ENCODE assay signal across 14 cellular contexts in the genomic region with DNA sequence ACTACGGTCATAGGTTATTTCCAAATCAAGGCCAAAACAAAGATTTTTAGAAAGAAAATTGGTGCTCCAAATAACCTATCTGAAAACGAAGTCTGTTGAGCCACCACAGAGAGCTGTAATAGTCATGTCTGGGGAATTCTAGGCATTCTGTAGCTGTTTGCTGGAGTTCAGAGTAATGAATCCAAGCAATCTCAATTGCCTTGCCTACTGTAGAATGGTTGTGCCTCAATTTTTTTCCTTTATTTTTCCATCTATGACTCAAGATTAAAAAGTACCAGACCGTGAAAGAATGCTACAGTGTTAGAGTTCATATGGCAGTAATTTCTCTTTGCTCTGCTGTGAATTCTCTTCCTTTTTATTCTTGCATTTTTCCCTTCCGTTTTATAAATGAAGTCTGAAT.
A peak's percentile ranks its signal among the peaks of the same experiment; 100 is the strongest.
DNase-seq lines count a peak whose midpoint lies in the region; ATAC-seq and TF ChIP-seq lines count a peak whose summit lies in the region.
"Had no signal": no experiment of that assay in that cellular context is flagged by ENCODE, and none has a peak within 500 bp of the region (broad histone marks: within the 10 kb centered on the region; RNA-seq: fewer than 3 reads in every experiment).

No MANE protein-coding gene starts in this region.

- no peak overlapping the region for H3K4me2 ChIP-seq in mesenchymal stem cell (ENCODE audit: low read length, poor library complexity, severe bottlenecking)

- H3K36me3 ChIP-seq in mesenchymal stem cell (ENCODE audit: control insufficient read depth in 1 of 2, insufficient read depth in 2 of 2, low read depth in 1 of 2, low read length in 2 of 2): no peaks in the 10 kb centered on the region
- H3K36me3 ChIP-seq: BLaER1 treated with 17β-estradiol and CSF1 and Interleukin-3, amounts not matched to agents 10 nM and 100 nM had no signal

- H4K8ac ChIP-seq in mesenchymal stem cell (ENCODE audit: low read length): no peak overlapping the region

- peak; percentile 43 for DNase-seq in AG04450 (ENCODE audit: low read depth, low spot score)
- DNase-seq in M059J (ENCODE audit: low read depth): peak; percentile 92
- DNase-seq in chondrocyte (ENCODE audit: low spot score): no peak
- peak; percentile 73 for DNase-seq in mesenchymal stem cell
- DNase-seq in activated CD4-positive, alpha-beta memory T cell treated with anti-CD3 and anti-CD28 coated beads, Interleukin-2, amount 10 ng/mL, durations not matched to agents 7 days and 5 days: no peak
- no peak for DNase-seq in activated CD8-positive, alpha-beta T cell treated with anti-CD3 and anti-CD28 coated beads for 36 hours
- DNase-seq in NK-92 (lab: John Stamatoyannopoulos, UW; ENCODE audit: unreplicated experiment): no peak
- DNase-seq: activated CD4-positive, alpha-beta T cell treated with anti-CD3 and anti-CD28 coated beads for 36 hours; activated naive CD4-positive, alpha-beta T cell treated with Interleukin-2 at 50 U/mL for 16 hours; NCI-H2107; Right ventricle myocardium superior had no signal

- H2BK12ac ChIP-seq in mesenchymal stem cell (ENCODE audit: low read length in 2 of 2): no peak overlapping the region

- H2AK5ac ChIP-seq in mesenchymal stem cell (ENCODE audit: low read length, severe bottlenecking): no peak overlapping the region

- intact Hi-C loops in activated CD8-positive, alpha-beta T cell treated with anti-CD3 and anti-CD28 coated beads for 36 hours (cut with micrococcal nuclease): no loop called here

- H4K91ac ChIP-seq in mesenchymal stem cell (ENCODE audit: low read length): no peak overlapping the region

- H3K27ac ChIP-seq in AG04450 (ENCODE audit: low read depth, low read length) (no peak overlapping the region), mesenchymal stem cell (ENCODE audit: low read length, poor library complexity, severe bottlenecking) (peak overlapping the region; percentile 98)

- peaks cover 29% of the 10 kb centered on the region for H3K4me1 Mint-ChIP-seq in chondrocyte (ENCODE audit: low read depth)
- no peaks in the 10 kb centered on the region for H3K4me1 Mint-ChIP-seq in activated CD4-positive, alpha-beta memory T cell treated with anti-CD3 and anti-CD28 coated beads, Interleukin-2, amount 10 ng/mL, durations not matched to agents 7 days and 5 days
- no peaks in the 10 kb centered on the region for H3K4me1 Mint-ChIP-seq in activated CD8-positive, alpha-beta T cell treated with anti-CD3 and anti-CD28 coated beads for 36 hours (ENCODE audit: low read depth)
- H3K4me1 Mint-ChIP-seq: activated CD4-positive, alpha-beta T cell treated with anti-CD3 and anti-CD28 coated beads for 36 hours had no signal

- H3K23ac ChIP-seq in mesenchymal stem cell (ENCODE audit: low read length in 2 of 2): no peak overlapping the region

- H3K4me3 Mint-ChIP-seq in chondrocyte (ENCODE audit: unreplicated experiment): peak overlapping the region; percentile 34
- H3K4me3 Mint-ChIP-seq in activated CD4-positive, alpha-beta memory T cell treated with anti-CD3 and anti-CD28 coated beads, Interleukin-2, amount 10 ng/mL, durations not matched to agents 7 days and 5 days: no peak overlapping the region
- H3K4me3 Mint-ChIP-seq in activated CD8-positive, alpha-beta T cell treated with anti-CD3 and anti-CD28 coated beads for 36 hours: no peak overlapping the region
- H3K4me3 Mint-ChIP-seq: activated CD4-positive, alpha-beta T cell treated with anti-CD3 and anti-CD28 coated beads for 36 hours had no signal

- peak overlapping the region; percentile 91 for H3K27ac Mint-ChIP-seq in chondrocyte (ENCODE audit: unreplicated experiment)
- no peak overlapping the region for H3K27ac Mint-ChIP-seq in activated CD4-positive, alpha-beta memory T cell treated with anti-CD3 and anti-CD28 coated beads, Interleukin-2, amount 10 ng/mL, durations not matched to agents 7 days and 5 days
- H3K27ac Mint-ChIP-seq in activated CD8-positive, alpha-beta T cell treated with anti-CD3 and anti-CD28 coated beads for 36 hours: no peak overlapping the region
- H3K27ac Mint-ChIP-seq: activated CD4-positive, alpha-beta T cell treated with anti-CD3 and anti-CD28 coated beads for 36 hours had no signal

- no peak overlapping the region for H3K4me3 ChIP-seq in AG04450 (ENCODE audit: low read depth, low read length)
- H3K4me3 ChIP-seq in mesenchymal stem cell (ENCODE audit: insufficient read depth in 1 of 2, low read depth in 1 of 2, low read length in 2 of 2): no peak overlapping the region
- H3K4me3 ChIP-seq: BLaER1 treated with 17β-estradiol and CSF1 and Interleukin-3, amounts not matched to agents 10 nM and 100 nM; skin epidermis had no signal

- no peak overlapping the region for H2AFZ ChIP-seq in mesenchymal stem cell (ENCODE audit: low read depth, low read length)

- no peak overlapping the region for H2BK120ac ChIP-seq in mesenchymal stem cell (ENCODE audit: low read depth, low read length)

- no peak overlapping the region for H3K14ac ChIP-seq in mesenchymal stem cell (ENCODE audit: low read length in 2 of 2)

- POLR2A ChIA-PET in AG04450 (lab: Yijun Ruan, JAX): no interaction called here
- POLR2A ChIA-PET in activated CD4-positive, alpha-beta memory T cell treated with anti-CD3 and anti-CD28 coated beads, Interleukin-2, amount 10 ng/mL, durations not matched to agents 7 days and 5 days (lab: Charles Lee): no interaction called here
- POLR2A ChIA-PET in activated CD8-positive, alpha-beta T cell treated with anti-CD3 and anti-CD28 coated beads for 36 hours (lab: Charles Lee): no interaction called here

- TF ChIP-seq CTCF in AG04450 (IDR thresholded peaks at IDR 0.05; ENCODE audit: low read depth, low read length) (no peak), chondrocyte (IDR thresholded peaks at IDR 0.05) (no peak)
- no peak for TF ChIP-seq CTCF in activated CD8-positive, alpha-beta T cell treated with anti-CD3 and anti-CD28 coated beads for 36 hours (IDR thresholded peaks at IDR 0.05)

- H3K9me3 Mint-ChIP-seq in chondrocyte (ENCODE audit: low read depth): no peaks in the 10 kb centered on the region
- no peaks in the 10 kb centered on the region for H3K9me3 Mint-ChIP-seq in activated CD4-positive, alpha-beta memory T cell treated with anti-CD3 and anti-CD28 coated beads, Interleukin-2, amount 10 ng/mL, durations not matched to agents 7 days and 5 days
- H3K9me3 Mint-ChIP-seq in activated CD8-positive, alpha-beta T cell treated with anti-CD3 and anti-CD28 coated beads for 36 hours: no peaks in the 10 kb centered on the region

- ATAC-seq in activated CD8-positive, alpha-beta T cell treated with anti-CD3 and anti-CD28 coated beads for 36 hours: no peak
- ATAC-seq in GM18511 (IDR thresholded peaks at IDR 0.05; ENCODE audit: unreplicated experiment): no peak
- ATAC-seq: activated CD4-positive, alpha-beta T cell treated with anti-CD3 and anti-CD28 coated beads for 36 hours had no signal

- peak overlapping the region; percentile 46 for H3K9ac ChIP-seq in mesenchymal stem cell (ENCODE audit: low read length)
- H3K9ac ChIP-seq: BLaER1 treated with 17β-estradiol and CSF1 and Interleukin-3, amounts not matched to agents 10 nM and 100 nM had no signal

- no peaks in the 10 kb centered on the region for H3K9me3 ChIP-seq in AG04450 (ENCODE audit: control insufficient read depth, insufficient read depth, low read length)
- H3K9me3 ChIP-seq in mesenchymal stem cell (ENCODE audit: control insufficient read depth, low read length): no peaks in the 10 kb centered on the region
- H3K9me3 ChIP-seq: BLaER1 treated with 17β-estradiol and CSF1 and Interleukin-3, amounts not matched to agents 10 nM and 100 nM had no signal

- no peak overlapping the region for H3K18ac ChIP-seq in mesenchymal stem cell (ENCODE audit: low read depth in 1 of 2, low read length in 2 of 2)

- no peaks in the 10 kb centered on the region for H3K36me3 Mint-ChIP-seq in chondrocyte (ENCODE audit: low read depth)
- no peaks in the 10 kb centered on the region for H3K36me3 Mint-ChIP-seq in activated CD4-positive, alpha-beta memory T cell treated with anti-CD3 and anti-CD28 coated beads, Interleukin-2, amount 10 ng/mL, durations not matched to agents 7 days and 5 days (ENCODE audit: low read depth)
- H3K36me3 Mint-ChIP-seq in activated CD8-positive, alpha-beta T cell treated with anti-CD3 and anti-CD28 coated beads for 36 hours (ENCODE audit: low read depth): no peaks in the 10 kb centered on the region

- H3K27me3 Mint-ChIP-seq in chondrocyte (ENCODE audit: low read depth): no peaks in the 10 kb centered on the region
- no peaks in the 10 kb centered on the region for H3K27me3 Mint-ChIP-seq in activated CD4-positive, alpha-beta memory T cell treated with anti-CD3 and anti-CD28 coated beads, Interleukin-2, amount 10 ng/mL, durations not matched to agents 7 days and 5 days
- no peaks in the 10 kb centered on the region for H3K27me3 Mint-ChIP-seq in activated CD8-positive, alpha-beta T cell treated with anti-CD3 and anti-CD28 coated beads for 36 hours
- H3K27me3 Mint-ChIP-seq: activated CD4-positive, alpha-beta T cell treated with anti-CD3 and anti-CD28 coated beads for 36 hours had no signal

- 30% methylated on average over 3 of the region's 4 CpGs for WGBS in mesenchymal stem cell

- CTCF ChIA-PET in AG04450 (lab: Charles Lee): no interaction called here
- CTCF ChIA-PET in activated CD4-positive, alpha-beta memory T cell treated with anti-CD3 and anti-CD28 coated beads, Interleukin-2, amount 10 ng/mL, durations not matched to agents 7 days and 5 days (lab: Charles Lee): no interaction called here
- CTCF ChIA-PET in activated CD8-positive, alpha-beta T cell treated with anti-CD3 and anti-CD28 coated beads for 36 hours (lab: Charles Lee): no interaction called here

- H3K4ac ChIP-seq in mesenchymal stem cell (ENCODE audit: low read depth in 1 of 2, low read length in 2 of 2): no peak overlapping the region

- no peak overlapping the region for H2BK5ac ChIP-seq in mesenchymal stem cell (ENCODE audit: low read depth, low read length, poor library complexity, severe bottlenecking)

- no peaks in the 10 kb centered on the region for H3K27me3 ChIP-seq in AG04450 (ENCODE audit: control insufficient read depth, insufficient read depth, low read length)
- H3K27me3 ChIP-seq in mesenchymal stem cell (ENCODE audit: control insufficient read depth in 1 of 2, insufficient read depth in 1 of 2, low read length in 2 of 2): no peaks in the 10 kb centered on the region
- H3K27me3 ChIP-seq: BLaER1 treated with 17β-estradiol and CSF1 and Interleukin-3, amounts not matched to agents 10 nM and 100 nM had no signal

- no peaks in the 10 kb centered on the region for H3K4me1 ChIP-seq in mesenchymal stem cell (ENCODE audit: control insufficient read depth, insufficient read depth, low read depth, low read length)

- no peak overlapping the region for H2BK15ac ChIP-seq in mesenchymal stem cell (ENCODE audit: low read depth, poor library complexity, severe bottlenecking)

- no peaks in the 10 kb centered on the region for H3K79me1 ChIP-seq in mesenchymal stem cell (replicated peaks; ENCODE audit: low read length, poor library complexity, severe bottlenecking)

Comparison
In these comparisons a context has a peak if more than half of its experiments do, and no peak if none do; other contexts are left out.
1. DNase-seq: peak in AG04450 (single experiment), M059J (single experiment) and mesenchymal stem cell (single experiment); none in chondrocyte (single experiment), activated CD4-positive, alpha-beta memory T cell treated with anti-CD3 and anti-CD28 coated beads, Interleukin-2, amount 10 ng/mL, durations not matched to agents 7 days and 5 days (single experiment), activated CD8-positive, alpha-beta T cell treated with anti-CD3 and anti-CD28 coated beads for 36 hours (single experiment) and NK-92 (single experiment).